Comparison of ENCODE assay signal across 8 cellular contexts in genomic region chr18:10526211-10526949, GRCh38. TPM values are rescaled to one million over a fixed set of nuclear protein-coding genes. Genes with fewer than 3 reads are reported as not detected.
DNase-seq lines count a peak whose midpoint lies in the region; ATAC-seq, FAIRE-seq and TF ChIP-seq lines count a peak whose summit lies in the region.

No MANE protein-coding gene starts in this region.

- BruUV-seq in HepG2 (replicated peaks; lab: Mats Ljungman, UMichigan) = no TSS peak

- DNase-seq in GDM1 (lab: John Stamatoyannopoulos, UW) = peak; percentile 19
- DNase-seq in HuH-7.5 (ENCODE audit: low spot score) = peak; percentile 65
- DNase-seq in cerebellar cortex (ENCODE audit: low spot score) = peak; percentile 41
- DNase-seq in HepG2 (ENCODE audit: low spot score) = peak; percentile 31
- peak; percentile 5 to 16 (median 13) for DNase-seq in stimulated activated CD4-positive, alpha-beta T cell treated with anti-CD3 and anti-CD28 coated beads, TNF-alpha, amount 100 ng/mL, for 1 hour (ENCODE audit: low read depth in 3 of 3, low spot score in 1 of 3)
- no peak for DNase-seq in NCI-H2107 treated with DMSO at 0.1 percent for 48 hours (lab: John Stamatoyannopoulos, UW; ENCODE audit: unreplicated experiment)

- in situ Hi-C loops in HepG2 (cut with HindIII; ENCODE audit: extremely low pct_ligation_motif_present, low pct_unique_long_range_greater_than_20kb) = no loop called here

- TF ChIP-seq EP300 in HepG2 (IDR thresholded peaks at IDR 0.05; ENCODE audit: low read depth in 2 of 2, low read length in 2 of 2) (no peak), HepG2 (CRISPR knock-in tag; IDR thresholded peaks at IDR 0.05; ENCODE audit: borderline replicate concordance) (no peak)

- TF ChIP-seq POLR2A in HepG2 (IDR thresholded peaks at IDR 0.05; ENCODE audit: insufficient read depth in 1 of 2, low read depth in 2 of 2, low read length in 2 of 2) = peak in 1 of 2 experiments; percentile 22; a peak in 1 of 4 replicates

- intact Hi-C loops in HepG2 (cut with micrococcal nuclease; ENCODE audit: unreplicated experiment) = no loop called here

- WGBS in HepG2 (ENCODE audit: low lambda C conversion rate) = 0% methylated on average over 7 of the region's 42 CpGs

- 0 out of 5 replicates have a peak, but pooled peaks cover 0 to 2% of the 10 kb centered on the region in 2 experiments for H3K36me3 ChIP-seq in HepG2 (replicated peaks in 1 of 2; ENCODE audit: control insufficient read depth in 1 of 2, insufficient read depth in 2 of 2, low read length in 2 of 2)

- FAIRE-seq in HepG2 (lab: Jason Lieb, UNC) = no peak

- H3K79me2 ChIP-seq in HepG2 (ENCODE audit: insufficient read depth, low read length) = peaks cover 49% of the 10 kb centered on the region

- H2AFZ ChIP-seq in HepG2 (ENCODE audit: low read length) = no peak overlapping the region

- CTCF ChIA-PET in HepG2 (lab: Yijun Ruan, JAX; ENCODE audit: low intra/inter-chr PET ratio, low total read pairs) = no interaction called here

- H3K9me3 ChIP-seq in HepG2 (ENCODE audit: low read length) = no peaks in the 10 kb centered on the region

- POLR2A ChIA-PET in HepG2 (lab: Yijun Ruan, JAX) = interaction anchor here (0.6 to 1.3 kb wide), 5 partner anchors 9 to 1819 kb away, joined by 3 to 6 read pairs (median 3); no protein-coding TSS in a partner anchor

- H3K27ac ChIP-seq in VCaP (peak overlapping the region; percentile 85), HepG2 (ENCODE audit: extremely low read length, insufficient read depth, low read length) (peak overlapping the region; percentile 81)

- no peak for TF ChIP-seq RAD21 in HepG2 (CRISPR knock-in tag; IDR thresholded peaks at IDR 0.05)

- TF ChIP-seq CTCF in VCaP (conservative IDR thresholded peaks at IDR 0.05) (no peak), HepG2 (CRISPR knock-in tag; IDR thresholded peaks at IDR 0.05) (no peak)

- ATAC-seq in GM21528 (IDR thresholded peaks at IDR 0.05; ENCODE audit: low FRiP score, unreplicated experiment) = peak; percentile 72
- ATAC-seq in HepG2 = peak; percentile 87

- peaks cover 8% of the 10 kb centered on the region for H4K20me1 ChIP-seq in HepG2 (ENCODE audit: insufficient read depth, low read length)

- peak overlapping the region; percentile 93 to 97 (median 94) for H3K4me3 ChIP-seq in HepG2 (replicated peaks in 1 of 3; ENCODE audit: insufficient read depth in 1 of 3, low read depth in 2 of 3, low read length in 3 of 3)

- peak overlapping the region; percentile 83 for H3K9ac ChIP-seq in HepG2 (ENCODE audit: insufficient read depth, low read depth, low read length)

- H3K27me3 ChIP-seq in HepG2 (ENCODE audit: control insufficient read depth in 1 of 2, insufficient read depth in 2 of 2, low read length in 2 of 2) = peaks cover 0 to 4% of the 10 kb centered on the region in 2 experiments; a peak in 2 of 5 replicates

- H3K4me2 ChIP-seq in HepG2 (ENCODE audit: low read depth, low read length) = peak overlapping the region; percentile 73

- peaks cover 47% of the 10 kb centered on the region for H3K4me1 ChIP-seq in HepG2 (ENCODE audit: insufficient read depth, low read length)

TF ChIP-seq in HepG2, 621 proteins besides CTCF, POLR2A, EP300 and RAD21 (continues in another document):
- TF ChIP-seq ZNF160 (CRISPR knock-in tag; IDR thresholded peaks at IDR 0.05) (0 out of 2 replicates have a peak, but pooled peaks have one; percentile 23), YY1 (IDR thresholded peaks at IDR 0.05; ENCODE audit: insufficient read depth, insufficient replicate concordance, low read depth, low read length) (no peak), ZBTB34 (CRISPR knock-in tag; IDR thresholded peaks at IDR 0.05) (no peak), SIN3A (IDR thresholded peaks at IDR 0.05; ENCODE audit: borderline replicate concordance, low read depth, low read length) (no peak), ZNF44 (CRISPR knock-in tag; IDR thresholded peaks at IDR 0.05) (no peak), ZNF441 (CRISPR knock-in tag; IDR thresholded peaks at IDR 0.05; ENCODE audit: borderline replicate concordance) (no peak), KDM6A (CRISPR knock-in tag; IDR thresholded peaks at IDR 0.05; ENCODE audit: low read depth) (no peak), FOXK2 (IDR thresholded peaks at IDR 0.05) (no peak), ZMAT3 (CRISPR knock-in tag; conservative IDR thresholded peaks at IDR 0.05) (0 out of 2 replicates have a peak, but pooled peaks have one; percentile 38), SOX13 (IDR thresholded peaks at IDR 0.05) (no peak), SOX13 (CRISPR knock-in tag; conservative IDR thresholded peaks at IDR 0.05 in 1 of 2, IDR thresholded peaks at IDR 0.05 in 1 of 2) (no peak), RORA (CRISPR knock-in tag; IDR thresholded peaks at IDR 0.05) (no peak), TBL1XR1 (IDR thresholded peaks at IDR 0.05; ENCODE audit: borderline replicate concordance, low read length, partially characterized antibody) (no peak), ELF3 (CRISPR knock-in tag; IDR thresholded peaks at IDR 0.05) (no peak), ZNF138 (CRISPR knock-in tag; IDR thresholded peaks at IDR 0.05; ENCODE audit: low read depth) (no peak), IKZF1 (IDR thresholded peaks at IDR 0.05) (no peak), ZFY (CRISPR knock-in tag; IDR thresholded peaks at IDR 0.05) (0 out of 2 replicates have a peak, but pooled peaks have one; percentile 26), ZSCAN20 (CRISPR knock-in tag; IDR thresholded peaks at IDR 0.05; ENCODE audit: borderline replicate concordance) (0 out of 2 replicates have a peak, but pooled peaks have one; percentile 11), NR2F2 (IDR thresholded peaks at IDR 0.05; ENCODE audit: borderline replicate concordance, low read depth) (peak; percentile 46; the same call in 1 of the 2 replicates), MXD1 (CRISPR knock-in tag; IDR thresholded peaks at IDR 0.05) (peak; percentile 33; the same call in 1 of the 2 replicates), ZBTB39 (CRISPR knock-in tag; IDR thresholded peaks at IDR 0.05) (no peak), SOX5 (CRISPR knock-in tag; IDR thresholded peaks at IDR 0.05; ENCODE audit: borderline replicate concordance) (no peak), ZNF354B (CRISPR knock-in tag; IDR thresholded peaks at IDR 0.05) (no peak)

RNA-seq across cellular contexts. Expression of gene NAPG, which starts 0.6 kb away (rescaled TPM):
- 34.4 and 46.0 TPM in 2 replicates for total RNA-seq in HepG2 (2016; rRNA removed; fragmentation: Illumina TruSeq; extraction: Trizol)
- total RNA-seq in HepG2 (2016; cell fraction: cytosol; rRNA removed; fragmentation: Illumina TruSeq; extraction: Trizol; ENCODE audit: low read depth) = 13.1 and 18.0 TPM in 2 replicates
- 33.7 and 49.2 TPM in 2 replicates for total RNA-seq in HepG2 (2016; cell fraction: insoluble cytoplasmic fraction; rRNA removed; fragmentation: Illumina TruSeq; extraction: Trizol)
- total RNA-seq in HepG2 (2016; cell fraction: membrane; rRNA removed; fragmentation: Illumina TruSeq; extraction: Trizol) = 16.7 and 21.2 TPM in 2 replicates
- total RNA-seq in HepG2 (2016; cell fraction: nucleus; rRNA removed; fragmentation: Illumina TruSeq; extraction: Trizol) = 34.5 and 35.6 TPM in 2 replicates
- polyA plus RNA-seq in HepG2 (2011; rRNA removed) = 17.0 and 19.8 TPM in 2 replicates
- 7.7 and 11.1 TPM in 2 replicates for polyA plus RNA-seq in HepG2 (2011; cell fraction: cytosol; rRNA removed)
- polyA plus RNA-seq in HepG2 (2011; cell fraction: nucleus; rRNA removed) = 10.3 and 13.3 TPM in 2 replicates
- polyA plus RNA-seq in HepG2 (2012) = 15.2 and 17.1 TPM in 2 replicates
- polyA plus RNA-seq in HepG2 (2016; cell fraction: cytosol; fragmentation: Illumina TruSeq; extraction: Trizol; ENCODE audit: low read depth) = 3.7 and 4.1 TPM in 2 replicates
- 31.6 and 34.5 TPM in 2 replicates for polyA plus RNA-seq in HepG2 (2016; cell fraction: insoluble cytoplasmic fraction; fragmentation: Illumina TruSeq; extraction: Trizol; ENCODE audit: low read depth)
- 7.1 and 7.2 TPM in 2 replicates for polyA plus RNA-seq in HepG2 (2016; cell fraction: membrane; fragmentation: Illumina TruSeq; extraction: Trizol; ENCODE audit: low read depth)
- 35.2 and 40.1 TPM in 2 replicates for polyA plus RNA-seq in HepG2 (2016; cell fraction: nucleus; fragmentation: Illumina TruSeq; extraction: Trizol; ENCODE audit: insufficient read depth, low read depth)
- polyA minus RNA-seq in HepG2 (2011; rRNA and poly(A)+ RNA removed; ENCODE audit: low replicate concordance) = 13.9 and 14.1 TPM in 2 replicates
- polyA minus RNA-seq in HepG2 (2011; cell fraction: cytosol; rRNA and poly(A)+ RNA removed) = 13.5 and 15.2 TPM in 2 replicates
- polyA minus RNA-seq in HepG2 (2011; cell fraction: nucleus; rRNA and poly(A)+ RNA removed) = 40.4 and 42.6 TPM in 2 replicates
